In the genomic region with DNA sequence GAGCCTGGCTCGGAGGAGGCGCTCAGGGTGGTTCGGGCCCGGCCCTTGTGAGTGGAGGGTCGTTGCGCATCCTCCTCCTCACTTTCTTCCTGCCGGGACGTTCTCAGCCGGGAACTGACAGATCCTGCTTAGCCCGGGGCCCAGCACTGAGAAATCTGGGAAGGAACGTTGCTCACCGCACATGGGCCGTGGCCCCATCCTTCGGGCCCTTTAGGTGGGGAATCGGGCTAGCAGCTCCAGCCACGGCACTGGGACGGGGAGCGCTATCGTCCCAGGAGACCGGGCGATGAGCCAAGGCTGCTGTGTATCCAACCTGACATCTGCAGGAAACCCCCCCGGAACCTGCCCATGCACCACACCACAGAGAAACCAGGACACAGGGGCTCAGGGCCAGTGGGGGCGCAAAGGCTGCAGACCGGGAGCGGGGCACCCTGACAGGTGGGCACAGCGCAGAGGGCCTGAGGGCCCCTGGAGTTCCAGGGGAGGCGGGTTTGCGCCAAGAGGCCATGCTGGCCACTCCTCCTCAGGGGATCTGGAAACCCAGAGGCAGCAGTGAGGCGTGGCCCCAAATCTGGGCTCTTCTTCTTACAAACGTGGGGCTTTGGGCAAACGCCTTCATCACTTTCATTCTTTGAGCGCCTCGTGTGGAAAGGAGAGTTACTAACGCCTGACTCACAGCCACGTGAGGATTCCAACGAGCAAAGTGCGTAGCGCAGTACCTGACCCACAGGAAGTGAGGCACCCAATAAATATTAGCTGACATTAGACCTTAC, we compare ENCODE assay signal across 1 cellular context.
A peak's percentile ranks its signal among the peaks of the same experiment; 100 is the strongest.
TF ChIP-seq lines count a peak whose summit lies in the region.

Gene SH2D5, minus strand, starts transcription at position 116 of the 773 bp plus-strand sequence. CDS start 4,659 bp downstream, outside the sequence.

TF ChIP-seq in IMR-90, 13 proteins besides CTCF, POLR2A, EP300 and RAD21 (continued from another document):
- TF ChIP-seq SMC3 (IDR thresholded peaks at IDR 0.05; ENCODE audit: low read depth, low read length), result no peak
- peak; percentile 46 for TF ChIP-seq CEBPB (IDR thresholded peaks at IDR 0.05; ENCODE audit: low read depth, low read length)
- TF ChIP-seq USF2 (IDR thresholded peaks at IDR 0.05; ENCODE audit: low read depth, low read length), result peak; percentile 92
- peak; percentile 28; the same call in 1 of the 2 replicates for TF ChIP-seq NFE2L2 (IDR thresholded peaks at IDR 0.05; ENCODE audit: low read depth, low read length)
TF ChIP-seq in IMR-90: peak in this region for 7.
